1 cellular context compared by ENCODE assay signal in genomic region chr9:114501786-114502682, GRCh38.
A peak's percentile ranks its signal among the peaks of the same experiment; 100 is the strongest.
TF ChIP-seq lines count a peak whose summit lies in the region.

No MANE protein-coding gene starts in this region.

TF ChIP-seq in HepG2, 621 proteins besides CTCF, POLR2A, EP300 and RAD21 (continued from another document and continues in another):
- TF ChIP-seq, protein P1, sequence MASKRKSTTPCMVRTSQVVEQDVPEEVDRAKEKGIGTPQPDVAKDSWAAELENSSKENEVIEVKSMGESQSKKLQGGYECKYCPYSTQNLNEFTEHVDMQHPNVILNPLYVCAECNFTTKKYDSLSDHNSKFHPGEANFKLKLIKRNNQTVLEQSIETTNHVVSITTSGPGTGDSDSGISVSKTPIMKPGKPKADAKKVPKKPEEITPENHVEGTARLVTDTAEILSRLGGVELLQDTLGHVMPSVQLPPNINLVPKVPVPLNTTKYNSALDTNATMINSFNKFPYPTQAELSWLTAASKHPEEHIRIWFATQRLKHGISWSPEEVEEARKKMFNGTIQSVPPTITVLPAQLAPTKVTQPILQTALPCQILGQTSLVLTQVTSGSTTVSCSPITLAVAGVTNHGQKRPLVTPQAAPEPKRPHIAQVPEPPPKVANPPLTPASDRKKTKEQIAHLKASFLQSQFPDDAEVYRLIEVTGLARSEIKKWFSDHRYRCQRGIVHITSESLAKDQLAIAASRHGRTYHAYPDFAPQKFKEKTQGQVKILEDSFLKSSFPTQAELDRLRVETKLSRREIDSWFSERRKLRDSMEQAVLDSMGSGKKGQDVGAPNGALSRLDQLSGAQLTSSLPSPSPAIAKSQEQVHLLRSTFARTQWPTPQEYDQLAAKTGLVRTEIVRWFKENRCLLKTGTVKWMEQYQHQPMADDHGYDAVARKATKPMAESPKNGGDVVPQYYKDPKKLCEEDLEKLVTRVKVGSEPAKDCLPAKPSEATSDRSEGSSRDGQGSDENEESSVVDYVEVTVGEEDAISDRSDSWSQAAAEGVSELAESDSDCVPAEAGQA (IDR thresholded peaks at IDR 0.05; ENCODE audit: low read depth), result no peak; the same call in 1 of the 2 replicates
- TF ChIP-seq, protein P1 (CRISPR knock-in tag; IDR thresholded peaks at IDR 0.05; ENCODE audit: borderline replicate concordance), result no peak
- TF ChIP-seq FOXJ3 (CRISPR knock-in tag; IDR thresholded peaks at IDR 0.05; ENCODE audit: borderline replicate concordance), result no peak
- no peak for TF ChIP-seq ZBTB20 (CRISPR knock-in tag; IDR thresholded peaks at IDR 0.05; ENCODE audit: borderline replicate concordance, low read depth)
- no peak for TF ChIP-seq ARID3A (IDR thresholded peaks at IDR 0.05; ENCODE audit: low read depth, low read length)
- TF ChIP-seq FOXC1 (CRISPR knock-in tag; IDR thresholded peaks at IDR 0.05; ENCODE audit: borderline replicate concordance), result no peak
- TF ChIP-seq NCOR1 (IDR thresholded peaks at IDR 0.05; ENCODE audit: borderline replicate concordance, low read length), result no peak
- no peak for TF ChIP-seq SNRNP70 (IDR thresholded peaks at IDR 0.05; ENCODE audit: low read depth, low read length)
- TF ChIP-seq ISL2 (CRISPR knock-in tag; IDR thresholded peaks at IDR 0.05), result no peak
- no peak for TF ChIP-seq KLF12 (CRISPR knock-in tag; IDR thresholded peaks at IDR 0.05; ENCODE audit: borderline replicate concordance)
- no peak for TF ChIP-seq ZFP91 (CRISPR knock-in tag; IDR thresholded peaks at IDR 0.05; ENCODE audit: borderline replicate concordance)
- TF ChIP-seq ZSCAN5A (CRISPR knock-in tag; IDR thresholded peaks at IDR 0.05; ENCODE audit: borderline replicate concordance), result no peak
- TF ChIP-seq ZNF790 (CRISPR knock-in tag; IDR thresholded peaks at IDR 0.05; ENCODE audit: borderline replicate concordance), result no peak
- no peak for TF ChIP-seq DPF2 (CRISPR knock-in tag; IDR thresholded peaks at IDR 0.05; ENCODE audit: borderline replicate concordance, low read depth)
- TF ChIP-seq ZNF543 (CRISPR knock-in tag; IDR thresholded peaks at IDR 0.05), result no peak
- TF ChIP-seq SIX4 (CRISPR knock-in tag; IDR thresholded peaks at IDR 0.05), result no peak
- no peak for TF ChIP-seq ZNF468 (CRISPR knock-in tag; IDR thresholded peaks at IDR 0.05)
- no peak for TF ChIP-seq FOSL1 (CRISPR knock-in tag; IDR thresholded peaks at IDR 0.05; ENCODE audit: borderline replicate concordance)
- no peak for TF ChIP-seq ZNF678 (CRISPR knock-in tag; IDR thresholded peaks at IDR 0.05)
- no peak for TF ChIP-seq MNT (IDR thresholded peaks at IDR 0.05)
- TF ChIP-seq TSC22D2 (CRISPR knock-in tag; IDR thresholded peaks at IDR 0.05; ENCODE audit: borderline replicate concordance), result no peak
- no peak for TF ChIP-seq ZNF441 (CRISPR knock-in tag; IDR thresholded peaks at IDR 0.05; ENCODE audit: borderline replicate concordance)
- TF ChIP-seq ZBTB40 (IDR thresholded peaks at IDR 0.05), result no peak
- 0 out of 2 replicates have a peak, but pooled peaks have one; percentile 38 for TF ChIP-seq ZBTB40 (CRISPR knock-in tag; IDR thresholded peaks at IDR 0.05)
- no peak for TF ChIP-seq ZNF530 (CRISPR knock-in tag; IDR thresholded peaks at IDR 0.05; ENCODE audit: low read depth)
- no peak for TF ChIP-seq ZNF691 (CRISPR knock-in tag; IDR thresholded peaks at IDR 0.05; ENCODE audit: borderline replicate concordance, low read depth)
- TF ChIP-seq, protein P2, sequence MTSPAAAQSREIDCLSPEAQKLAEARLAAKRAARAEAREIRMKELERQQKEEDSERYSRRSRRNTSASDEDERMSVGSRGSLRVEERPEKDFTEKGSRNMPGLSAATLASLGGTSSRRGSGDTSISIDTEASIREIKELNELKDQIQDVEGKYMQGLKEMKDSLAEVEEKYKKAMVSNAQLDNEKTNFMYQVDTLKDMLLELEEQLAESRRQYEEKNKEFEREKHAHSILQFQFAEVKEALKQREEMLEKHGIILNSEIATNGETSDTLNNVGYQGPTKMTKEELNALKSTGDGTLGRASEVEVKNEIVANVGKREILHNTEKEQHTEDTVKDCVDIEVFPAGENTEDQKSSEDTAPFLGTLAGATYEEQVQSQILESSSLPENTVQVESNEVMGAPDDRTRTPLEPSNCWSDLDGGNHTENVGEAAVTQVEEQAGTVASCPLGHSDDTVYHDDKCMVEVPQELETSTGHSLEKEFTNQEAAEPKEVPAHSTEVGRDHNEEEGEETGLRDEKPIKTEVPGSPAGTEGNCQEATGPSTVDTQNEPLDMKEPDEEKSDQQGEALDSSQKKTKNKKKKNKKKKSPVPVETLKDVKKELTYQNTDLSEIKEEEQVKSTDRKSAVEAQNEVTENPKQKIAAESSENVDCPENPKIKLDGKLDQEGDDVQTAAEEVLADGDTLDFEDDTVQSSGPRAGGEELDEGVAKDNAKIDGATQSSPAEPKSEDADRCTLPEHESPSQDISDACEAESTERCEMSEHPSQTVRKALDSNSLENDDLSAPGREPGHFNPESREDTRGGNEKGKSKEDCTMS (CRISPR knock-in tag; conservative IDR thresholded peaks at IDR 0.05), result no peak
- TF ChIP-seq KDM5A (IDR thresholded peaks at IDR 0.05; ENCODE audit: borderline replicate concordance, low read length), result no peak
- no peak for TF ChIP-seq HHEX (CRISPR knock-in tag; IDR thresholded peaks at IDR 0.05)
- TF ChIP-seq SP5 (CRISPR knock-in tag; IDR thresholded peaks at IDR 0.05; ENCODE audit: borderline replicate concordance, low read depth), result no peak
- TF ChIP-seq ZNF44 (CRISPR knock-in tag; IDR thresholded peaks at IDR 0.05), result no peak
- TF ChIP-seq ZNF616 (CRISPR knock-in tag; IDR thresholded peaks at IDR 0.05; ENCODE audit: low read depth), result no peak
